In the genomic region with DNA sequence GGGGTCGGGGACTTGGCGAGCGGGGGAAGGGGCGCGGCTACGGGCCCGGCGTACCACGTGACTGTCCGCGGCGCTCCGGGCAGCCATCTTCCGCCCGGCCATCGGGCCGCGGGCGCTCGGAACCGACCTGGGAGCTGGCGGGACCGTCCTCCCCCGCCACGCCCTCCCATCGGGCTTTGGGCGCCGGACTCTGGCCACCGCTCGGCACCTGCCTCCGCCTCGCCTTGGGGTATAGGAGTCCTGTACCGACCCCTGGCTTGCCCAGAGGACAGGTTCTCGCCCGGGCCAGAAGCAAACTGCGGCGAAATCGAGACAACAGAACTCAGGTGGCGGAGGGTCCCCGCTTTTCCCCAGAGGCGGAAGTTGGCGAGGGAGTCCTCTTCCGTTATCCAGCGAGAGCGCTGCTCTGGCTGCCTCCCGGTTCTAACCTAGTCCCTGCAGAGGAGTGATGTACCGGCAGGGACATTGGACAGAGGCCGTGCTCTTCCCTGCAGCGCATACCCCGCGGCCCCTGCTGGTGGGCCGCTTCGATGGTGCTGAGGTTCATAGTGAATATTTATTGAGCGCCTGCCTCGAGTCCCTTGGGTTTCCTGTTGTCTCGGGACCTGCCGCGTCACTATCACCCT, we compare ENCODE assay signal across 8 cellular contexts. TPM values are rescaled to one million over a fixed set of nuclear protein-coding genes. Genes with fewer than 3 reads are reported as not detected.
DNase-seq lines count a peak whose midpoint lies in the region; ATAC-seq and TF ChIP-seq lines count a peak whose summit lies in the region.

No MANE protein-coding gene starts in this region.

- H3K4me1 ChIP-seq in OCI-LY3 (ENCODE audit: low read length) (peaks cover 6% of the 10 kb centered on the region), esophagus muscularis mucosa (peaks cover 22 to 37% (median 32%) of the 10 kb centered on the region in 4 donors), muscle layer of duodenum (ENCODE audit: control insufficient read depth in 1 of 2, insufficient read depth in 2 of 2, low read length in 2 of 2) (peaks cover 12 to 28% of the 10 kb centered on the region in 2 donors)

- H3K4me1 Mint-ChIP-seq in stimulated activated naive CD8-positive, alpha-beta T cell treated with anti-CD3 and anti-CD28 coated beads, Interleukin-15, amount 100 ng/mL, for 72 hours = peaks cover 34% of the 10 kb centered on the region

- H3K27ac Mint-ChIP-seq in stimulated activated naive CD8-positive, alpha-beta T cell treated with anti-CD3 and anti-CD28 coated beads, Interleukin-15, amount 100 ng/mL, for 72 hours = peak overlapping the region; percentile 91 to 95

- H3K9ac ChIP-seq in OCI-LY3 (ENCODE audit: low read length) = peak overlapping the region; percentile 93

- TF ChIP-seq POLR2A in esophagus muscularis mucosa (IDR thresholded peaks at IDR 0.05; ENCODE audit: low read depth) = no peak

- no peaks in the 10 kb centered on the region for H3K27me3 ChIP-seq in OCI-LY3 (ENCODE audit: low read depth, low read length)
- H3K27me3 ChIP-seq in esophagus muscularis mucosa = no peaks in the 10 kb centered on the region
- no peaks in the 10 kb centered on the region for H3K27me3 ChIP-seq in muscle layer of duodenum (ENCODE audit: low read depth, low read length)

- DNase-seq in DMS 273 (lab: John Stamatoyannopoulos, UW; ENCODE audit: unreplicated experiment) = peak; percentile 83
- peak; percentile 80 to 82 for DNase-seq in activated T-cell treated with anti-CD3 and anti-CD28 coated beads, Interleukin-2, amount 50 U/mL, for 48 hours
- DNase-seq in esophagus muscularis mucosa (ENCODE audit: extremely low spot score) = peak; percentile 93
- peak; percentile 75 to 77 for DNase-seq in stimulated activated naive CD8-positive, alpha-beta T cell treated with anti-CD3 and anti-CD28 coated beads, Interleukin-15, amount 100 ng/mL, for 72 hours

- H3K9me3 Mint-ChIP-seq in stimulated activated naive CD8-positive, alpha-beta T cell treated with anti-CD3 and anti-CD28 coated beads, Interleukin-15, amount 100 ng/mL, for 72 hours = no peaks in the 10 kb centered on the region

- H3K9me3 ChIP-seq in OCI-LY3 (ENCODE audit: insufficient read depth, low read length) (no peaks in the 10 kb centered on the region), esophagus muscularis mucosa (no peaks in the 10 kb centered on the region), muscle layer of duodenum (ENCODE audit: control insufficient read depth in 1 of 2, low read length in 2 of 2) (no peaks in the 10 kb centered on the region)

- intact Hi-C loops in esophagus muscularis mucosa (cut with DNase I) = loop anchor here (5.0 kb wide), 2 partner anchors 108 to 208 kb away; no protein-coding TSS in a partner anchor

- TF ChIP-seq CTCF in OCI-LY3 (IDR thresholded peaks at IDR 0.05; ENCODE audit: low read depth, low read length) (peak; percentile 38; the same call in 1 of the 2 replicates), esophagus muscularis mucosa (IDR thresholded peaks at IDR 0.05) (peak; percentile 60 to 68 (median 61))

- H3K27ac ChIP-seq in OCI-LY3 (ENCODE audit: low read length) (peak overlapping the region; percentile 92), esophagus muscularis mucosa (replicated peaks in 1 of 4) (peak overlapping the region; percentile 96 to 98 (median 98)), muscle layer of duodenum (ENCODE audit: low read length) (peak overlapping the region; percentile 100)

- H3K27me3 Mint-ChIP-seq in stimulated activated naive CD8-positive, alpha-beta T cell treated with anti-CD3 and anti-CD28 coated beads, Interleukin-15, amount 100 ng/mL, for 72 hours = no peaks in the 10 kb centered on the region

- peaks cover 41% of the 10 kb centered on the region for H3K79me2 ChIP-seq in OCI-LY3 (ENCODE audit: low read length)

- peak overlapping the region; percentile 78 for H2AFZ ChIP-seq in OCI-LY3 (ENCODE audit: low read depth, low read length)

- H4K20me1 ChIP-seq in OCI-LY3 (ENCODE audit: insufficient read depth, low read length) = peaks cover 6% of the 10 kb centered on the region; the same call in 1 of the 2 replicates

- H3K4me3 ChIP-seq in OCI-LY3 (ENCODE audit: low read length) (peak overlapping the region; percentile 96), esophagus muscularis mucosa (peak overlapping the region; percentile 74 to 89 (median 84)), muscle layer of duodenum (ENCODE audit: low read depth in 1 of 2, low read length in 2 of 2) (peak overlapping the region; percentile 78)

- H3K4me3 Mint-ChIP-seq in stimulated activated naive CD8-positive, alpha-beta T cell treated with anti-CD3 and anti-CD28 coated beads, Interleukin-15, amount 100 ng/mL, for 72 hours = peak overlapping the region; percentile 85 to 92

- peak; percentile 48 for ATAC-seq in GM19452 (IDR thresholded peaks at IDR 0.05; ENCODE audit: unreplicated experiment)
- peak; percentile 24 for ATAC-seq in HG03558 (IDR thresholded peaks at IDR 0.05; ENCODE audit: extremely low read depth, unreplicated experiment)
- ATAC-seq in stimulated activated naive CD8-positive, alpha-beta T cell treated with anti-CD3 and anti-CD28 coated beads, Interleukin-15, amount 100 ng/mL, for 72 hours = peak; percentile 62

- peak overlapping the region; percentile 97 for H3K4me2 ChIP-seq in OCI-LY3 (ENCODE audit: low read length)

- H3K36me3 ChIP-seq in OCI-LY3 (replicated peaks; ENCODE audit: low read depth, low read length) (no peaks in the 10 kb centered on the region), esophagus muscularis mucosa (peaks cover 0 to 7% (median 0%) of the 10 kb centered on the region in 4 donors), muscle layer of duodenum (ENCODE audit: control insufficient read depth in 1 of 2, insufficient read depth in 2 of 2, low read length in 2 of 2) (peaks cover 0 to 15% of the 10 kb centered on the region in 2 donors)

- under 1% methylated on average over 19 of the region's 58 CpGs for WGBS in esophagus muscularis mucosa

- TF ChIP-seq EP300 in esophagus muscularis mucosa (IDR thresholded peaks at IDR 0.05) = no peak

RNA-seq across cellular contexts. Expression of a gene that starts 1.2 kb away (rescaled TPM):
- total RNA-seq in esophagus muscularis mucosa = 100 to 1,000 TPM in 1 of 4 donors, 10 to 100 TPM in 3; 64.3 to 132 (median 87.0) TPM

Comparison
In these comparisons a context has a peak if more than half of its experiments do, and no peak if none do; other contexts are left out.
1. Peak in every context shown above with its lines: DNase-seq, ATAC-seq, H3K4me3 ChIP-seq and H3K27ac ChIP-seq.